In genomic region chr11:36945384-36945783, GRCh38 we compare ENCODE assay signal across 11 cellular contexts.
DNase-seq lines count a peak whose midpoint lies in the region; ATAC-seq, FAIRE-seq and TF ChIP-seq lines count a peak whose summit lies in the region.
"Had no signal": no experiment of that assay in that cellular context is flagged by ENCODE, and none has a peak within 500 bp of the region (broad histone marks: within the 10 kb centered on the region; RNA-seq: fewer than 3 reads in every experiment).

No MANE protein-coding gene starts in this region.

- TF ChIP-seq EP300 in stomach (IDR thresholded peaks at IDR 0.05): no peak

- H3K27ac ChIP-seq in heart left ventricle: no peak overlapping the region
- H3K27ac ChIP-seq in caudate nucleus (ENCODE audit: low read depth, low read length): no peak overlapping the region
- no peak overlapping the region for H3K27ac ChIP-seq in stomach
- H3K27ac ChIP-seq: SJCRH30 had no signal

- TF ChIP-seq CTCF in heart left ventricle (IDR thresholded peaks at IDR 0.05): peak in 11 of 12 donors; percentile 17 to 53 (median 29)
- peak; percentile 27 for TF ChIP-seq CTCF in NB4 (IDR thresholded peaks at IDR 0.05; ENCODE audit: low read depth, low read length)
- TF ChIP-seq CTCF in type B pancreatic cell (conservative IDR thresholded peaks at IDR 0.05): peak; percentile 76
- no peak for TF ChIP-seq CTCF in stomach (IDR thresholded peaks at IDR 0.05)

- H3K27me3 Mint-ChIP-seq in type B pancreatic cell: no peaks in the 10 kb centered on the region
- H3K27me3 Mint-ChIP-seq: CD4-positive, alpha-beta memory T cell had no signal

- H3K36me3 ChIP-seq in heart left ventricle: no peaks in the 10 kb centered on the region
- H3K36me3 ChIP-seq in stomach: no peaks in the 10 kb centered on the region
- H3K36me3 ChIP-seq: SJCRH30 had no signal

- 36 to 40% (median 39%) methylated on average over 3 of the region's 3 CpGs for WGBS in heart left ventricle, 4 donors
- 36 to 45% (median 42%) methylated on average over 3 of the region's 3 CpGs for WGBS in stomach, 5 donors

- no peak overlapping the region for H3K4me3 ChIP-seq in heart left ventricle
- no peak overlapping the region for H3K4me3 ChIP-seq in NB4 (ENCODE audit: low read depth, low read length)
- no peak overlapping the region for H3K4me3 ChIP-seq in stomach
- H3K4me3 ChIP-seq: SJCRH30 had no signal

- FAIRE-seq in endometrium (lab: Jason Lieb, UNC): peak; percentile 39

- H3K9me3 ChIP-seq in heart left ventricle: no peaks in the 10 kb centered on the region
- H3K9me3 ChIP-seq in stomach: no peaks in the 10 kb centered on the region
- H3K9me3 ChIP-seq: SJCRH30 had no signal

- no peaks in the 10 kb centered on the region for H3K36me3 Mint-ChIP-seq in type B pancreatic cell
- H3K36me3 Mint-ChIP-seq: CD4-positive, alpha-beta memory T cell had no signal

- no peaks in the 10 kb centered on the region for H3K4me1 Mint-ChIP-seq in type B pancreatic cell (ENCODE audit: unreplicated experiment)
- H3K4me1 Mint-ChIP-seq: CD4-positive, alpha-beta memory T cell had no signal

- peaks cover 0 to 15% (median 0%) of the 10 kb centered on the region in 12 donors for H3K4me1 ChIP-seq in heart left ventricle
- H3K4me1 ChIP-seq in stomach: no peaks in the 10 kb centered on the region
- H3K4me1 ChIP-seq: SJCRH30 had no signal

- no peaks in the 10 kb centered on the region for H3K9me3 Mint-ChIP-seq in type B pancreatic cell

- DNase-seq in heart left ventricle (no peak), Right ventricle myocardium superior (no peak), NB4 (ENCODE audit: low read depth) (peak; percentile 19), type B pancreatic cell (ENCODE audit: extremely low spot score, unreplicated experiment) (no peak), caudate nucleus (lab: John Stamatoyannopoulos, UW) (no peak), stomach (no peak)
- DNase-seq: activated gamma-delta T cell; CD4-positive, alpha-beta memory T cell had no signal

- H3K4me3 Mint-ChIP-seq in type B pancreatic cell: no peak overlapping the region
- H3K4me3 Mint-ChIP-seq: CD4-positive, alpha-beta memory T cell had no signal

- no peaks in the 10 kb centered on the region for H3K27me3 ChIP-seq in heart left ventricle
- H3K27me3 ChIP-seq in stomach: no peaks in the 10 kb centered on the region
- H3K27me3 ChIP-seq: SJCRH30 had no signal

- ATAC-seq in heart left ventricle: no peak
- no peak for ATAC-seq in Right ventricle myocardium superior (ENCODE audit: poor library complexity)
- no peak for ATAC-seq in GM21576 (IDR thresholded peaks at IDR 0.05; ENCODE audit: unreplicated experiment)

- intact Hi-C loops in heart left ventricle (cut with DNase I) (no loop called here), Right ventricle myocardium superior (cut with DNase I) (no loop called here), stomach (cut with DNase I; ENCODE audit: low total_unique reads) (no loop called here)

- TF ChIP-seq POLR2A in heart left ventricle (IDR thresholded peaks at IDR 0.05) (no peak), NB4 (IDR thresholded peaks at IDR 0.05; ENCODE audit: extremely low read depth, insufficient read length) (no peak), stomach (IDR thresholded peaks at IDR 0.05) (no peak)

- no peak overlapping the region for H3K27ac Mint-ChIP-seq in type B pancreatic cell
- H3K27ac Mint-ChIP-seq: CD4-positive, alpha-beta memory T cell had no signal

Comparison
In these comparisons a context has a peak if more than half of its experiments do, and no peak if none do; other contexts are left out.
1. CTCF ChIP-seq: peak in heart left ventricle (11 of 12), NB4 (single experiment) and type B pancreatic cell (single experiment); none in stomach (0 of 7).